23 cellular contexts compared by ENCODE assay signal in the genomic region with DNA sequence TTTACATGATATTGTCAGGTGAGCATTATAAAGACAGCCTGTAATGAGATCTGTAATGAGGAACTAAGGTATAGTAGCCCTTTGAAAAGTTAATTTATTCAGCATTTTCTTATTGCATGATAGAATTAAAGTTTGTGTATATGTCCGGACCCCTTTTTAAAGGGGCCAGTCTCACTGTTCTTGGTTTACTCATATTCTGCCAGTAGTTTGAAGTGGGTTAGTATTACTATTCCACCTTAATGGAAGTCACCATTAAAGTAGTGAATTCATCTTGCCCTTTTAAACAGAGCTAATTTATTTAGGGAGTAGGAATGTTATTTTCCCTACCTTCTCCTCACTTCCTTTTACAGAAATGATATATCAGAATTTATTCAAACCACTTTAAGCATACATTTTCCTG.
"Had no signal": no experiment of that assay in that cellular context is flagged by ENCODE, and none has a peak within 500 bp of the region (broad histone marks: within the 10 kb centered on the region; RNA-seq: fewer than 3 reads in every experiment).

No MANE protein-coding gene starts in this region.

- H3K4me3 ChIP-seq: colonic mucosa, esophagus muscularis mucosa, gastroesophageal sphincter, heart left ventricle, hepatocyte, lung, pancreas, right lobe of liver, testis, tibial artery had no signal

- H3K27me3 ChIP-seq: colonic mucosa, esophagus muscularis mucosa, foreskin keratinocyte, gastroesophageal sphincter, heart left ventricle, hepatocyte, pancreas, right lobe of liver, testis, tibial artery had no signal

- H2AFZ ChIP-seq: hepatocyte had no signal

- H3K4me2 ChIP-seq: hepatocyte had no signal

- H3K36me3 ChIP-seq: colonic mucosa, esophagus muscularis mucosa, gastroesophageal sphincter, heart left ventricle, pancreas, right lobe of liver, tibial artery had no signal

- DNase-seq: colonic mucosa; effector CD8-positive, alpha-beta T cell; foreskin keratinocyte; heart left ventricle; immature natural killer cell; left ventricle myocardium superior; natural killer cell; occipital lobe; pancreas; right lobe of liver; small intestine; stimulated activated CD4-positive, alpha-beta T cell treated with anti-CD3 and anti-CD28 coated beads, Interleukin-15, amount 100 ng/mL, for 24 hours; stimulated activated CD4-positive, alpha-beta T cell treated with anti-CD3 and anti-CD28 coated beads, Interleukin-4, amount 100 ng/mL, for 24 hours; stimulated activated naive CD4-positive, alpha-beta T cell treated with Interleukin-2 at 50 U/mL for 16 hours; substantia nigra; testis; tibial artery had no signal

- H3K27ac ChIP-seq: colonic mucosa, esophagus muscularis mucosa, foreskin keratinocyte, gastroesophageal sphincter, heart left ventricle, hepatocyte, pancreas, right lobe of liver, testis, tibial artery had no signal

- FAIRE-seq: endothelial cell of umbilical vein, keratinocyte, pancreas, small intestine had no signal

- H3K4me1 ChIP-seq: colonic mucosa, foreskin keratinocyte, right lobe of liver, testis had no signal
